1 cellular context compared by ENCODE assay signal in the genomic region with DNA sequence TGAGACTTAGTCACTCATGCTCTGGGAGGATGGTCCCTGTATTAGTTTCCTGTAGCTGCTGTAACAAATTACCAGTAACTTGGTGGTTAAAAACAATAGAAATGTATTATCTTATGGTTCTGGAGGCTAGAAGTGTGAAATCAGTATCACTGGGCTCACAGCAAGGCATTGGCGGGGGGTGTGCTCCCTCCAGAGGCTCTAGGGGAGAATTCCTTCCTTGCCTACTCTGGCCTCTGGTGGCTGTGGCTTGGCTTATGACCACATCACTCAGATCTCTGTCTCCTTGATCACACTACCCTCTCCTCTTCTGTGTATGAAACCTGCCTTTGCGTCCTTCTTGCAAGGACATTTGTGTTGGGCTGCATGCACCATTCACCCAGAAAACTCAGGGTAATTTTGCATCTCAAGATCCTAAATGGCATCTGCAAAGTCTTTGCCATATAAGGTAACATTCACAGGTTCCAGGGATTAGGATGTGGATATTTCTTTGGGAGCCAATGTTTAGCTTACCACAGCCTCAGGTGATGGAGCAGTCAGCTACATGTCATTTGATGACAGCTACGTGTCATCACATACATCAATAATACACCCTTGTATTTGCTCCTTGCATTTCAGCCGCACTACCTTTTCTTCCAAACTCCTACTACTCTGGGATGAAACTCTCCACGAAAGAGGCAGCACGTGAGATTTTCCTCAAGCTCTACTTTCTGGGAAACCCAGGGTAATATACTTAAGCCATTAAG.
TF ChIP-seq lines count a peak whose summit lies in the region.

No MANE protein-coding gene starts in this region.

TF ChIP-seq in H1, 55 proteins besides CTCF, POLR2A, EP300 and RAD21:
- no peak for TF ChIP-seq CHD7 (IDR thresholded peaks at IDR 0.05; ENCODE audit: insufficient replicate concordance, low read length)
- TF ChIP-seq E2F6 (IDR thresholded peaks at IDR 0.05), result no peak
- peak; percentile 82 for TF ChIP-seq SRF (IDR thresholded peaks at IDR 0.05; ENCODE audit: low read depth, low read length)
- TF ChIP-seq SP2 (IDR thresholded peaks at IDR 0.05; ENCODE audit: low read length), result no peak
- no peak for TF ChIP-seq TAF1 (IDR thresholded peaks at IDR 0.05; ENCODE audit: low read depth, low read length)
- no peak for TF ChIP-seq EGR1 (IDR thresholded peaks at IDR 0.05; ENCODE audit: borderline replicate concordance, low read depth, low read length)
TF ChIP-seq in H1: peak in this region for 1.
